Comparison of ENCODE assay signal across 8 cellular contexts in genomic region chr13:60431108-60431700, GRCh38. TPM values are rescaled to one million over a fixed set of nuclear protein-coding genes. Genes with fewer than 3 reads are reported as not detected.
DNase-seq lines count a peak whose midpoint lies in the region; ATAC-seq, FAIRE-seq and TF ChIP-seq lines count a peak whose summit lies in the region.

No MANE protein-coding gene starts in this region.

- H3K27ac ChIP-seq in DND-41 (ENCODE audit: low read length) (no peak overlapping the region), K562 (ENCODE audit: extremely low read depth, low read depth, low read length) (no peak overlapping the region)

- H3K4me1 ChIP-seq in DND-41 (ENCODE audit: insufficient read depth, low read length) (no peaks in the 10 kb centered on the region), K562 (replicated peaks in 1 of 2; ENCODE audit: control insufficient read depth in 2 of 2, insufficient read depth in 2 of 2, low read length in 2 of 2) (no peaks in the 10 kb centered on the region)

- H3K36me3 ChIP-seq in DND-41 (ENCODE audit: insufficient read depth, low read length), result no peaks in the 10 kb centered on the region
- no peaks in the 10 kb centered on the region for H3K36me3 ChIP-seq in K562 (ENCODE audit: control insufficient read depth, insufficient read depth, low read length)

- H3K4me2 ChIP-seq in DND-41 (ENCODE audit: insufficient read depth, low read length), result no peak overlapping the region
- H3K4me2 ChIP-seq in K562 (ENCODE audit: insufficient read depth, low read length), result no peak overlapping the region

- no peak overlapping the region for H3K4me3 Mint-ChIP-seq in stimulated activated naive CD8-positive, alpha-beta T cell treated with anti-CD3 and anti-CD28 coated beads, Interleukin-15, amount 100 ng/mL, for 72 hours

- no peaks in the 10 kb centered on the region for H3K9me3 Mint-ChIP-seq in stimulated activated naive CD8-positive, alpha-beta T cell treated with anti-CD3 and anti-CD28 coated beads, Interleukin-15, amount 100 ng/mL, for 72 hours

- FAIRE-seq in K562 (lab: Jason Lieb, UNC), result peak; percentile 44

- H2AFZ ChIP-seq in DND-41 (ENCODE audit: low read depth, low read length) (no peak overlapping the region), K562 (ENCODE audit: low read depth, low read length) (no peak overlapping the region)

- ATAC-seq in DND-41 (ENCODE audit: insufficient read depth, low read depth), result peak; percentile 94
- peak; percentile 79 for ATAC-seq in GM19395 (IDR thresholded peaks at IDR 0.05; ENCODE audit: unreplicated experiment)
- peak; percentile 82 for ATAC-seq in HG03354 (IDR thresholded peaks at IDR 0.05; ENCODE audit: poor library complexity, severe bottlenecking, unreplicated experiment)
- ATAC-seq in K562, result peak; percentile 86
- peak; percentile 82 for ATAC-seq in stimulated activated naive CD8-positive, alpha-beta T cell treated with anti-CD3 and anti-CD28 coated beads, Interleukin-15, amount 100 ng/mL, for 72 hours

- H3K9me3 ChIP-seq in DND-41 (ENCODE audit: insufficient read depth, low read length, severe bottlenecking) (no peaks in the 10 kb centered on the region), K562 (replicated peaks; ENCODE audit: control insufficient read depth, insufficient read depth, low read depth, low read length) (no peaks in the 10 kb centered on the region)

- DNase-seq in DND-41 (no peak), NCI-H345 treated with DMSO at 0.1 percent for 48 hours (lab: John Stamatoyannopoulos, UW; ENCODE audit: unreplicated experiment) (peak; percentile 46), K562 (ENCODE audit: extremely low read depth in 1 of 4, low spot score in 3 of 4) (peak; percentile 16 to 55 (median 18)), inferior parietal cortex (ENCODE audit: extremely low spot score) (peak; percentile 78)
- DNase-seq in stimulated activated naive CD8-positive, alpha-beta T cell treated with anti-CD3 and anti-CD28 coated beads, Interleukin-15, amount 100 ng/mL, for 72 hours, result no peak
- DNase-seq in activated CD4-positive, alpha-beta T cell treated with anti-CD3 and anti-CD28 coated beads, Interleukin-2, amount 50 U/mL, for 4 hours, result no peak

- H3K9ac ChIP-seq in DND-41 (ENCODE audit: low read depth, low read length), result no peak overlapping the region
- H3K9ac ChIP-seq in K562 (ENCODE audit: insufficient read depth in 1 of 2, low read depth in 2 of 2, low read length in 2 of 2), result no peak overlapping the region

- CTCF ChIA-PET in K562 (lab: Yijun Ruan, JAX; ENCODE audit: low intra/inter-chr PET ratio), result interaction anchor here (1.3 to 1.7 kb wide), 2 partner anchors 750 to 1040 kb away, joined by 4 to 9 read pairs; no protein-coding TSS in a partner anchor

- in situ Hi-C loops in K562 (cut with MboI), result loop anchor here (10.0 kb wide), 1 partner anchor 86 kb away; no protein-coding TSS in a partner anchor

- peak; percentile 86 to 89 for TF ChIP-seq RAD21 in K562 (CRISPR knock-in tag; conservative IDR thresholded peaks at IDR 0.05 in 1 of 2, IDR thresholded peaks at IDR 0.05 in 1 of 2)

- H4K20me1 ChIP-seq in DND-41 (ENCODE audit: insufficient read depth, low read length), result 0 out of 2 replicates have a peak, but pooled peaks cover 2% of the 10 kb centered on the region
- no peaks in the 10 kb centered on the region for H4K20me1 ChIP-seq in K562 (replicated peaks; ENCODE audit: control insufficient read depth, insufficient read depth, low read length)

- H3K79me2 ChIP-seq in DND-41 (ENCODE audit: insufficient read depth, low read length) (peaks cover 22% of the 10 kb centered on the region; the same call in 1 of the 2 replicates), K562 (ENCODE audit: control insufficient read depth, insufficient read depth, low read length) (no peaks in the 10 kb centered on the region)

- H3K27me3 Mint-ChIP-seq in stimulated activated naive CD8-positive, alpha-beta T cell treated with anti-CD3 and anti-CD28 coated beads, Interleukin-15, amount 100 ng/mL, for 72 hours, result no peaks in the 10 kb centered on the region

- H3K4me3 ChIP-seq in DND-41 (ENCODE audit: low read depth in 1 of 2, low read length in 2 of 2), result no peak overlapping the region
- H3K4me3 ChIP-seq in K562, result no peak overlapping the region

- no peaks in the 10 kb centered on the region for H3K9me1 ChIP-seq in K562 (ENCODE audit: control insufficient read depth, insufficient read depth, low read length)

- H3K4me1 Mint-ChIP-seq in stimulated activated naive CD8-positive, alpha-beta T cell treated with anti-CD3 and anti-CD28 coated beads, Interleukin-15, amount 100 ng/mL, for 72 hours, result peaks cover 20% of the 10 kb centered on the region

- no TSS peak for BruUV-seq in K562 (replicated peaks; lab: Mats Ljungman, UMichigan)

- no peak overlapping the region for H3K27ac Mint-ChIP-seq in stimulated activated naive CD8-positive, alpha-beta T cell treated with anti-CD3 and anti-CD28 coated beads, Interleukin-15, amount 100 ng/mL, for 72 hours

- TF ChIP-seq EP300 in K562 (IDR thresholded peaks at IDR 0.05; ENCODE audit: low read length), result no peak

- no peak for TF ChIP-seq POLR2A in K562 (conservative IDR thresholded peaks at IDR 0.05)

- TF ChIP-seq CTCF in DND-41 (IDR thresholded peaks at IDR 0.05; ENCODE audit: borderline replicate concordance, extremely low read depth, low read length, poor library complexity, severe bottlenecking) (peak; percentile 90), K562 (IDR thresholded peaks at IDR 0.05 in 2 of 3, conservative IDR thresholded peaks at IDR 0.05 in 1 of 3; ENCODE audit: insufficient read depth in 2 of 3, low read depth in 1 of 3, low read length in 3 of 3) (peak; percentile 48 to 87 (median 49); a peak in 5 of 6 replicates)

- intact Hi-C loops in K562 (cut with micrococcal nuclease), result loop anchor here (1.0 to 5.0 kb wide), 4 partner anchors 34 to 751 kb away; partner anchors contain the start of gene TDRD3

- H3K27me3 ChIP-seq in DND-41 (ENCODE audit: insufficient read depth, low read length, poor library complexity) (no peaks in the 10 kb centered on the region), K562 (ENCODE audit: control insufficient read depth in 2 of 2, insufficient read depth in 2 of 2, low read length in 2 of 2) (no peaks in the 10 kb centered on the region)

- POLR2A ChIA-PET in K562 (lab: Yijun Ruan, JAX), result no interaction called here

TF ChIP-seq in K562, 482 proteins besides CTCF, POLR2A, EP300 and RAD21:
- TF ChIP-seq SMC3 (conservative IDR thresholded peaks at IDR 0.05; ENCODE audit: insufficient read depth, low read depth, low read length), result 0 out of 2 replicates have a peak, but pooled peaks have one; percentile 29
- TF ChIP-seq CBFB (CRISPR knock-in tag; IDR thresholded peaks at IDR 0.05), result no peak
- TF ChIP-seq KLF16 (IDR thresholded peaks at IDR 0.05), result peak; percentile 43; the same call in 1 of the 2 replicates
- no peak for TF ChIP-seq ZNF197 (CRISPR knock-in tag; IDR thresholded peaks at IDR 0.05; ENCODE audit: low read depth)
- no peak for TF ChIP-seq ELF1 (tag; IDR thresholded peaks at IDR 0.05)
- TF ChIP-seq ETS1 (conservative IDR thresholded peaks at IDR 0.05; ENCODE audit: control insufficient read depth, low read depth, low read length), result no peak
- peak; percentile 75 for TF ChIP-seq DEAF1 (CRISPR knock-in tag; IDR thresholded peaks at IDR 0.05)

RNA-seq across cellular contexts. Expression of gene TDRD3, which starts 34.2 kb away (rescaled TPM):
- 8.9 and 35.3 TPM in 2 replicates for total RNA-seq in K562 (2011; cell fraction: chromatin; rRNA removed; ENCODE audit: low replicate concordance)
- total RNA-seq in K562 (2011; cell fraction: nucleolus; rRNA removed), result 3.3 and 6.1 TPM in 2 replicates
- 10.8 and 15.4 TPM in 2 replicates for total RNA-seq in K562 (2011; cell fraction: nucleoplasm; rRNA removed)
- total RNA-seq in K562 (2014; rRNA removed) (7.8 and 8.5 TPM in 2 replicates), K562 (2014; rRNA removed; fragmentation: Illumina TruSeq; extraction: Trizol) (12.7 and 14.4 TPM in 2 replicates), K562 (2015; rRNA removed; fragmentation: Illumina TruSeq; extraction: Trizol) (15.6 and 16.4 TPM in 2 replicates), K562 (2021) (9.9 and 11.0 TPM in 2 replicates)
- polyA plus RNA-seq in K562 (2011; rRNA removed) (10.0 and 10.5 TPM in 2 replicates), K562 (2014; fragmentation: Illumina TruSeq; extraction: Trizol) (7.3 and 9.5 TPM in 2 replicates), K562 (2014; fragmentation: Nextera tagmentation; extraction: Ambion mirVana) (1 to 10 TPM; 3.6 to 4.7 TPM), K562 (2014; rRNA removed) (7.6 and 8.0 TPM in 2 replicates)
- 1.4 and 2.2 TPM in 2 replicates for polyA plus RNA-seq in K562 (2011; cell fraction: cytosol; rRNA removed)
- polyA plus RNA-seq in K562 (2011; cell fraction: nucleus; rRNA removed), result 4.8 and 6.3 TPM in 2 replicates
- 7.5 and 8.9 TPM in 2 replicates for polyA plus RNA-seq in K562 (2012)
- polyA minus RNA-seq in K562 (2011; rRNA and poly(A)+ RNA removed), result 19.1 and 34.6 TPM in 2 replicates
- polyA minus RNA-seq in K562 (2011; cell fraction: cytosol; rRNA and poly(A)+ RNA removed), result 7.0 and 8.1 TPM in 2 replicates
- polyA minus RNA-seq in K562 (2011; cell fraction: nucleus; rRNA and poly(A)+ RNA removed), result 17.5 and 34.4 TPM in 2 replicates

Comparison
In these comparisons a context has a peak if more than half of its experiments do, and no peak if none do; other contexts are left out.
1. DNase-seq: peak in NCI-H345 treated with DMSO at 0.1 percent for 48 hours (single experiment), K562 (4 of 4) and inferior parietal cortex (single experiment); none in DND-41 (single experiment), stimulated activated naive CD8-positive, alpha-beta T cell treated with anti-CD3 and anti-CD28 coated beads, Interleukin-15, amount 100 ng/mL, for 72 hours (0 of 2) and activated CD4-positive, alpha-beta T cell treated with anti-CD3 and anti-CD28 coated beads, Interleukin-2, amount 50 U/mL, for 4 hours (0 of 2).
2. Peak in every context shown above with its lines, with median percentiles within 50 percentile points of each other: ATAC-seq.